In the genomic region with DNA sequence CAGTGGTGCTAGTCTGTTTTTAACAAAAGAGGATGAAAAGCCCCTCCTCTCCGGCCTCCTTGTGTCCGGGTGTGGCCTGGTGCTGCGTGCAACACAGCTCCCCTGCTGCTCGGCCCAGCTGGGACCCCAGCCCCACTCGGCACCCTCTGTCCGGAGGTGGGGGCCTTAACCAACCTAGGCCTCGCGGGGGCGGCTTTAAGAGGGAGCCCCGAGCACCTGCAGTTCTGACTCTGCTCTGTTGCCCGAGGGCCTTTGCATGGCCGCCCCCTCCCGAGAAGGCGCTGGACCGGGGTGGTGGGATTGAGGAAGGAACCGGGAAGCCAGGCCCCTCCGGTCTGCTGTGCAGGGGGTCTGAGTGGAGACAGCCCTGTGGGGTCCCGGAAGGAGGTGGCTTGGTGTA, we compare ENCODE assay signal across 2 cellular contexts.
TF ChIP-seq lines count a peak whose summit lies in the region.

No MANE protein-coding gene starts in this region.

TF ChIP-seq in HepG2, 621 proteins besides CTCF, POLR2A, EP300 and RAD21:
- TF ChIP-seq ZNF3 (CRISPR knock-in tag; IDR thresholded peaks at IDR 0.05), result no peak
- peak; percentile 15; the same call in 1 of the 2 replicates for TF ChIP-seq RBFOX2 (IDR thresholded peaks at IDR 0.05; ENCODE audit: low read depth, low read length)
- TF ChIP-seq AGO1 (IDR thresholded peaks at IDR 0.05; ENCODE audit: low read depth, low read length, poor library complexity, severe bottlenecking), result peak; percentile 11

TF ChIP-seq in GM23338, 12 proteins besides CTCF, POLR2A, EP300 and RAD21:
- TF ChIP-seq ZNF462 (CRISPR knock-in tag; IDR thresholded peaks at IDR 0.05) (no peak), CREB1 (CRISPR knock-in tag; IDR thresholded peaks at IDR 0.05; ENCODE audit: low read depth) (no peak), EZH2phosphoT487 (IDR thresholded peaks at IDR 0.05; ENCODE audit: unreplicated experiment) (no peak)
- TF ChIP-seq, protein P1, sequence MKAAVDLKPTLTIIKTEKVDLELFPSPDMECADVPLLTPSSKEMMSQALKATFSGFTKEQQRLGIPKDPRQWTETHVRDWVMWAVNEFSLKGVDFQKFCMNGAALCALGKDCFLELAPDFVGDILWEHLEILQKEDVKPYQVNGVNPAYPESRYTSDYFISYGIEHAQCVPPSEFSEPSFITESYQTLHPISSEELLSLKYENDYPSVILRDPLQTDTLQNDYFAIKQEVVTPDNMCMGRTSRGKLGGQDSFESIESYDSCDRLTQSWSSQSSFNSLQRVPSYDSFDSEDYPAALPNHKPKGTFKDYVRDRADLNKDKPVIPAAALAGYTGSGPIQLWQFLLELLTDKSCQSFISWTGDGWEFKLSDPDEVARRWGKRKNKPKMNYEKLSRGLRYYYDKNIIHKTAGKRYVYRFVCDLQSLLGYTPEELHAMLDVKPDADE (IDR thresholded peaks at IDR 0.05), result no peak
